11 cellular contexts compared by ENCODE assay signal in genomic region chrX:25872786-25873185, GRCh38.
"Had no signal": no experiment of that assay in that cellular context is flagged by ENCODE, and none has a peak within 500 bp of the region (broad histone marks: within the 10 kb centered on the region; RNA-seq: fewer than 3 reads in every experiment).

No MANE protein-coding gene starts in this region.

- H3K27ac Mint-ChIP-seq: naive thymus-derived CD4-positive, alpha-beta T cell; nephron progenitor cell had no signal

- H3K27ac ChIP-seq: colonic mucosa, psoas muscle, skin epidermis, upper lobe of left lung, uterus had no signal

- H3K36me3 Mint-ChIP-seq: naive thymus-derived CD4-positive, alpha-beta T cell had no signal

- H3K36me3 ChIP-seq: colonic mucosa, upper lobe of left lung, uterus had no signal

- H3K9me3 ChIP-seq: colonic mucosa, psoas muscle, upper lobe of left lung, uterus had no signal

- H3K4me1 ChIP-seq: colonic mucosa, psoas muscle, upper lobe of left lung, uterus had no signal

- H3K4me1 Mint-ChIP-seq: naive thymus-derived CD4-positive, alpha-beta T cell; nephron progenitor cell had no signal

- H3K27me3 Mint-ChIP-seq: naive thymus-derived CD4-positive, alpha-beta T cell had no signal

- H3K4me3 ChIP-seq: colonic mucosa, psoas muscle, skin epidermis, upper lobe of left lung, uterus had no signal

- DNase-seq: cerebellar nuclear complex; colonic mucosa; head of caudate nucleus; hippocampal formation; naive thymus-derived CD4-positive, alpha-beta T cell; nephron progenitor cell; psoas muscle; stimulated activated naive CD4-positive, alpha-beta T cell treated with Interleukin-2 at 50 U/mL for 16 hours; upper lobe of left lung; uterus had no signal

- H3K27me3 ChIP-seq: colonic mucosa, upper lobe of left lung, uterus had no signal

- H3K4me3 Mint-ChIP-seq: naive thymus-derived CD4-positive, alpha-beta T cell; nephron progenitor cell had no signal
